ENCODE assay signal across 9 cellular contexts in the genomic region with DNA sequence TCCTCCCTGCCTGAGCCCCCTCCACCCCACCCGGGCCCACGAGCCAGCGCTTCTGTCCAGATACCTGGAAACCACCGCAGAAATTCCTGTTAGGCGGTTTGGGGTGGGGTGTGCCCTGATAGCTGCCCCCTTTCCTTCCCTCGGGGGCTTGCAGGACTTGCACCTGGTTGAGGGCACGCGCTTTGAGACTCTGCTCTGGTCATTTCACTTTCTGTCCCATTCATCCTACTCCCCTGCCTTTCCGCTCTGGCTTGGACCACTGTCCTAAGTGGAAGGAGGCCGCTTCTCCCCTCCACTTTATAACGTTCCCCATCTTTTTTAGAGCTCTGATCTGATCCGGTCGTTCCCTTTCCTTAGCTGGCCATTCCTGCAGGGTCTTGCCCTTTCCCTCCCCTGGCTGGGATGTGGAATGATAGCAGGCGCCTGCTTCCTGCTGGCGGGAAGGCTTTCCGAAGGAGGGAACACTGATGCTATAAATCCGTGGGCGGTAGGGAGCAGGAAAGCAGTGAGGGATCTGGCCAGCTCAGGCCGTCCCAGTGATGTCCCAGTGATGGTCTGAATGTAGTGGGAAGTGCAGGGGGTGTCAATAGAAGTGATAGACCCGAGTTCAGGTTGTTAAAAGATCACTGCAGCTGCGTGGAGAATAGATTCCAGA. TPM values are rescaled to one million over a fixed set of nuclear protein-coding genes. Genes with fewer than 3 reads are reported as not detected.
DNase-seq lines count a peak whose midpoint lies in the region; ATAC-seq, FAIRE-seq and TF ChIP-seq lines count a peak whose summit lies in the region.
"Had no signal": no experiment of that assay in that cellular context is flagged by ENCODE, and none has a peak within 500 bp of the region (broad histone marks: within the 10 kb centered on the region; RNA-seq: fewer than 3 reads in every experiment).

No MANE protein-coding gene starts in this region.

- H3K36me3 ChIP-seq in keratinocyte (ENCODE audit: control insufficient read depth in 2 of 2, extremely low read depth in 1 of 2, insufficient read depth in 2 of 2, low read length in 2 of 2) (peaks cover 11 to 22% of the 10 kb centered on the region in 2 experiments), body of pancreas (replicated peaks in 1 of 2; ENCODE audit: insufficient read depth in 1 of 2, low read depth in 2 of 2) (no peaks in the 10 kb centered on the region)

- FAIRE-seq in keratinocyte (lab: Jason Lieb, UNC), result no peak

- peak overlapping the region; percentile 23 for H3K9ac ChIP-seq in keratinocyte (ENCODE audit: control insufficient read depth, extremely low read depth, insufficient read depth, low read length)

- H3K9me3 ChIP-seq in keratinocyte (ENCODE audit: control insufficient read depth, low read depth, low read length) (peaks cover 3% of the 10 kb centered on the region), body of pancreas (no peaks in the 10 kb centered on the region)

- 40 to 47% methylated on average over 21 of the region's 21 CpGs for WGBS in body of pancreas, 2 donors

- peak overlapping the region; percentile 48 to 67 (median 59) for H3K4me3 ChIP-seq in keratinocyte (ENCODE audit: control insufficient read depth in 2 of 3, extremely low read depth in 1 of 3, insufficient read depth in 2 of 3, low read depth in 1 of 3, low read length in 3 of 3)
- no peak overlapping the region for H3K4me3 ChIP-seq in body of pancreas

- peaks cover 2% of the 10 kb centered on the region for H4K20me1 ChIP-seq in keratinocyte (ENCODE audit: control insufficient read depth, extremely low read depth, insufficient read depth, low read length)

- H3K9me1 ChIP-seq in keratinocyte (ENCODE audit: control insufficient read depth, extremely low read depth, insufficient read depth, low read length), result no peaks in the 10 kb centered on the region

- H3K9me3 Mint-ChIP-seq in activated naive CD4-positive, alpha-beta T cell treated with anti-CD3 and anti-CD28 coated beads for 36 hours, result no peaks in the 10 kb centered on the region
- H3K9me3 Mint-ChIP-seq in activated naive CD4-positive, alpha-beta T cell treated with anti-CD3 and anti-CD28 coated beads, Interleukin-2, amount 50 U/mL, for 72 hours, result peaks cover 0 to 11% of the 10 kb centered on the region in 2 donors
- peaks cover 21% of the 10 kb centered on the region for H3K9me3 Mint-ChIP-seq in type B pancreatic cell

- H3K4me1 Mint-ChIP-seq in activated naive CD4-positive, alpha-beta T cell treated with anti-CD3 and anti-CD28 coated beads for 36 hours (ENCODE audit: low read depth), result peaks cover 31% of the 10 kb centered on the region
- H3K4me1 Mint-ChIP-seq in type B pancreatic cell (ENCODE audit: unreplicated experiment), result peaks cover 16% of the 10 kb centered on the region

- dilution Hi-C loops in keratinocyte (cut with MboI; ENCODE audit: extremely low pct_ligation_motif_present, low sequenced_read_pairs), result no loop called here

- peak overlapping the region; percentile 82 for H3K4me3 Mint-ChIP-seq in activated naive CD4-positive, alpha-beta T cell treated with anti-CD3 and anti-CD28 coated beads for 36 hours
- peak overlapping the region; percentile 90 for H3K4me3 Mint-ChIP-seq in type B pancreatic cell

- DNase-seq in activated naive CD4-positive, alpha-beta T cell treated with anti-CD3 and anti-CD28 coated beads for 36 hours, result no peak
- DNase-seq in activated naive CD4-positive, alpha-beta T cell treated with anti-CD3 and anti-CD28 coated beads, Interleukin-2, amount 50 U/mL, for 16 hours, result no peak
- DNase-seq in activated naive CD4-positive, alpha-beta T cell treated with anti-CD3 and anti-CD28 coated beads, Interleukin-2, amount 50 U/mL, for 72 hours (ENCODE audit: low spot score in 2 of 2), result peak in 1 of 2 donors; percentile 25
- DNase-seq in keratinocyte (ENCODE audit: low read depth, low spot score), result no peak
- DNase-seq in type B pancreatic cell (ENCODE audit: extremely low spot score, unreplicated experiment), result no peak
- no peak for DNase-seq in NCI-H1092 (lab: John Stamatoyannopoulos, UW)
- no peak for DNase-seq in epidermal melanocyte (ENCODE audit: insufficient read length, low spot score)
- DNase-seq in body of pancreas, result no peak

- H2AFZ ChIP-seq in keratinocyte (ENCODE audit: control insufficient read depth, low read length), result no peak overlapping the region

- intact Hi-C loops in activated naive CD4-positive, alpha-beta T cell treated with anti-CD3 and anti-CD28 coated beads for 36 hours (cut with micrococcal nuclease), result loop anchor here (2.0 to 10.0 kb wide), 4 partner anchors 63 to 209 kb away; a partner anchor contains a TSS
- intact Hi-C loops in body of pancreas (cut with DNase I), result loop anchor here (5.0 kb wide), 1 partner anchor 396 kb away; no protein-coding TSS in a partner anchor

- peaks cover 33% of the 10 kb centered on the region for H3K36me3 Mint-ChIP-seq in activated naive CD4-positive, alpha-beta T cell treated with anti-CD3 and anti-CD28 coated beads for 36 hours (ENCODE audit: low read depth)
- peaks cover 25 to 32% of the 10 kb centered on the region in 2 donors for H3K36me3 Mint-ChIP-seq in activated naive CD4-positive, alpha-beta T cell treated with anti-CD3 and anti-CD28 coated beads, Interleukin-2, amount 50 U/mL, for 72 hours
- H3K36me3 Mint-ChIP-seq in type B pancreatic cell, result peaks cover 31% of the 10 kb centered on the region

- H3K27ac ChIP-seq in keratinocyte (ENCODE audit: control insufficient read depth, insufficient read depth, low read length), result no peak overlapping the region
- H3K27ac ChIP-seq in body of pancreas, result no peak overlapping the region
- H3K27ac ChIP-seq: SJSA1 had no signal

- TF ChIP-seq CTCF in keratinocyte (optimal IDR thresholded peaks at IDR 0.05 in 1 of 3, IDR thresholded peaks at IDR 0.05 in 1 of 3, conservative IDR thresholded peaks at IDR 0.05 in 1 of 3; ENCODE audit: extremely low read depth in 1 of 3, insufficient read depth in 2 of 3, low read length in 3 of 3), result no peak
- no peak for TF ChIP-seq CTCF in type B pancreatic cell (conservative IDR thresholded peaks at IDR 0.05)
- TF ChIP-seq CTCF in body of pancreas (IDR thresholded peaks at IDR 0.05), result no peak

- H3K27ac Mint-ChIP-seq in activated naive CD4-positive, alpha-beta T cell treated with anti-CD3 and anti-CD28 coated beads for 36 hours, result peak overlapping the region; percentile 54
- peak overlapping the region; percentile 52 to 61 for H3K27ac Mint-ChIP-seq in activated naive CD4-positive, alpha-beta T cell treated with anti-CD3 and anti-CD28 coated beads, Interleukin-2, amount 50 U/mL, for 72 hours
- peak overlapping the region; percentile 37 for H3K27ac Mint-ChIP-seq in type B pancreatic cell

- peak overlapping the region; percentile 86 for H3K4me2 ChIP-seq in keratinocyte (ENCODE audit: control insufficient read depth, extremely low read depth, insufficient read depth, low read depth, low read length)

- H3K79me2 ChIP-seq in keratinocyte (ENCODE audit: control insufficient read depth, insufficient read depth, low read length), result peaks cover 33% of the 10 kb centered on the region

- ATAC-seq in activated naive CD4-positive, alpha-beta T cell treated with anti-CD3 and anti-CD28 coated beads, Interleukin-2, amount 50 U/mL, for 72 hours, result no peak
- no peak for ATAC-seq in body of pancreas

- TF ChIP-seq POLR2A in body of pancreas (IDR thresholded peaks at IDR 0.05), result no peak

- H3K27me3 ChIP-seq in keratinocyte (ENCODE audit: control insufficient read depth, extremely low read depth, insufficient read depth, low read length) (no peaks in the 10 kb centered on the region), body of pancreas (no peaks in the 10 kb centered on the region)
- H3K27me3 ChIP-seq: SJSA1 had no signal

- CTCF ChIA-PET in activated naive CD4-positive, alpha-beta T cell treated with anti-CD3 and anti-CD28 coated beads for 36 hours (lab: Charles Lee), result interaction anchor here (1.2 kb wide), 1 partner anchor 395 kb away, joined by 3 read pairs; no protein-coding TSS in a partner anchor

- H3K4me1 ChIP-seq in keratinocyte (ENCODE audit: control insufficient read depth, extremely low read depth, insufficient read depth, low read length) (peaks cover 18% of the 10 kb centered on the region), body of pancreas (peaks cover 36% of the 10 kb centered on the region)

- no peaks in the 10 kb centered on the region for H3K27me3 Mint-ChIP-seq in activated naive CD4-positive, alpha-beta T cell treated with anti-CD3 and anti-CD28 coated beads for 36 hours (ENCODE audit: low read depth)
- no peaks in the 10 kb centered on the region for H3K27me3 Mint-ChIP-seq in type B pancreatic cell

RNA-seq across cellular contexts. Expression of a gene that starts 0.9 kb away (rescaled TPM):
- 10 to 100 TPM; 15.5 to 15.8 TPM for total RNA-seq in activated naive CD4-positive, alpha-beta T cell treated with anti-CD3 and anti-CD28 coated beads for 36 hours
- total RNA-seq in activated naive CD4-positive, alpha-beta T cell treated with anti-CD3 and anti-CD28 coated beads, Interleukin-2, amount 50 U/mL, for 72 hours, result 10 to 100 TPM; 12.1 to 54.1 TPM
- 10.2 to 14.2 TPM (median 10.8 TPM) in 3 replicates for polyA plus RNA-seq in keratinocyte
- polyA plus RNA-seq in keratinocyte (2011; ENCODE audit: low read depth), result 8.5 TPM
- 9.9 and 17.7 TPM in 2 replicates for polyA plus RNA-seq in keratinocyte (2011; cell fraction: cytosol; rRNA removed)
- polyA plus RNA-seq in keratinocyte (2011; cell fraction: nucleus; rRNA removed), result 14.7 and 17.8 TPM in 2 replicates
- polyA plus RNA-seq in keratinocyte (2012; ENCODE audit: low replicate concordance), result 5.8 and 23.3 TPM in 2 replicates
- 10.0 to 30.0 TPM (median 25.4 TPM) in 3 replicates for polyA minus RNA-seq in keratinocyte
- 24.4 TPM for polyA minus RNA-seq in keratinocyte (2011; cell fraction: cytosol; rRNA and poly(A)+ RNA removed)
- polyA minus RNA-seq in keratinocyte (2011; cell fraction: nucleus; rRNA and poly(A)+ RNA removed), result 8.1 and 15.0 TPM in 2 replicates
- total RNA-seq in type B pancreatic cell (ENCODE audit: low replicate concordance) (18.4 and 26.1 TPM in 2 replicates), body of pancreas (1 to 10 TPM; 2.0 to 3.4 TPM)

RNA-seq across cellular contexts. Expression of a gene that starts 1.4 kb away (rescaled TPM):
- total RNA-seq in activated naive CD4-positive, alpha-beta T cell treated with anti-CD3 and anti-CD28 coated beads for 36 hours, result 10 to 100 TPM; 26.2 to 27.5 TPM
- 10 to 100 TPM; 10.7 to 40.4 TPM for total RNA-seq in activated naive CD4-positive, alpha-beta T cell treated with anti-CD3 and anti-CD28 coated beads, Interleukin-2, amount 50 U/mL, for 72 hours
- polyA plus RNA-seq in keratinocyte, result 10.1 to 33.5 TPM (median 16.3 TPM) in 3 replicates
- polyA plus RNA-seq in keratinocyte (2011; ENCODE audit: low read depth), result 9.7 TPM
- 16.6 and 30.9 TPM in 2 replicates for polyA plus RNA-seq in keratinocyte (2011; cell fraction: cytosol; rRNA removed)
- 26.2 and 40.3 TPM in 2 replicates for polyA plus RNA-seq in keratinocyte (2011; cell fraction: nucleus; rRNA removed)
- 10.4 and 29.6 TPM in 2 replicates for polyA plus RNA-seq in keratinocyte (2012; ENCODE audit: low replicate concordance)
- polyA minus RNA-seq in keratinocyte, result 18.5 to 56.8 TPM (median 25.8 TPM) in 3 replicates
- polyA minus RNA-seq in keratinocyte (2011; cell fraction: cytosol; rRNA and poly(A)+ RNA removed), result 50.3 TPM
- polyA minus RNA-seq in keratinocyte (2011; cell fraction: nucleus; rRNA and poly(A)+ RNA removed), result 33.9 and 34.2 TPM in 2 replicates
- 42.4 and 45.6 TPM in 2 replicates for total RNA-seq in type B pancreatic cell (ENCODE audit: low replicate concordance)
- total RNA-seq in body of pancreas, result 10 to 100 TPM; 17.9 to 46.5 TPM

Comparison
In these comparisons a context has a peak if more than half of its experiments do, and no peak if none do; other contexts are left out.
1. H3K4me3 ChIP-seq: peak in keratinocyte (3 of 3); none in body of pancreas (0 of 2).
2. Peak in every context shown above with its lines, with median percentiles within 50 percentile points of each other: H3K27ac Mint-ChIP-seq.